In genomic region chr19:55377356-55378131, GRCh38 we compare ENCODE assay signal across 2 cellular contexts.
TF ChIP-seq lines count a peak whose summit lies in the region.

No MANE protein-coding gene starts in this region.

TF ChIP-seq in SK-N-SH, 30 proteins besides CTCF, POLR2A, EP300 and RAD21 (continued from another document):
- no peak for TF ChIP-seq ZBTB33 (IDR thresholded peaks at IDR 0.05; ENCODE audit: borderline replicate concordance, low read depth)

TF ChIP-seq in SK-N-SH treated with all-trans-retinoic acid at 6 μM for 48 hours, 23 proteins besides CTCF, POLR2A, EP300 and RAD21 (continued from another document):
- TF ChIP-seq CREB5 (CRISPR knock-in tag; IDR thresholded peaks at IDR 0.05; ENCODE audit: low read depth) (no peak), ZFP3 (CRISPR knock-in tag; IDR thresholded peaks at IDR 0.05) (no peak), TCF4 (CRISPR knock-in tag; IDR thresholded peaks at IDR 0.05; ENCODE audit: borderline replicate concordance) (no peak), RARB (CRISPR knock-in tag; IDR thresholded peaks at IDR 0.05) (no peak), POU6F1 (CRISPR knock-in tag; IDR thresholded peaks at IDR 0.05; ENCODE audit: borderline replicate concordance, low read depth) (no peak), BACH2 (CRISPR knock-in tag; IDR thresholded peaks at IDR 0.05; ENCODE audit: borderline replicate concordance) (no peak)
